9 cellular contexts compared by ENCODE assay signal in the genomic region with DNA sequence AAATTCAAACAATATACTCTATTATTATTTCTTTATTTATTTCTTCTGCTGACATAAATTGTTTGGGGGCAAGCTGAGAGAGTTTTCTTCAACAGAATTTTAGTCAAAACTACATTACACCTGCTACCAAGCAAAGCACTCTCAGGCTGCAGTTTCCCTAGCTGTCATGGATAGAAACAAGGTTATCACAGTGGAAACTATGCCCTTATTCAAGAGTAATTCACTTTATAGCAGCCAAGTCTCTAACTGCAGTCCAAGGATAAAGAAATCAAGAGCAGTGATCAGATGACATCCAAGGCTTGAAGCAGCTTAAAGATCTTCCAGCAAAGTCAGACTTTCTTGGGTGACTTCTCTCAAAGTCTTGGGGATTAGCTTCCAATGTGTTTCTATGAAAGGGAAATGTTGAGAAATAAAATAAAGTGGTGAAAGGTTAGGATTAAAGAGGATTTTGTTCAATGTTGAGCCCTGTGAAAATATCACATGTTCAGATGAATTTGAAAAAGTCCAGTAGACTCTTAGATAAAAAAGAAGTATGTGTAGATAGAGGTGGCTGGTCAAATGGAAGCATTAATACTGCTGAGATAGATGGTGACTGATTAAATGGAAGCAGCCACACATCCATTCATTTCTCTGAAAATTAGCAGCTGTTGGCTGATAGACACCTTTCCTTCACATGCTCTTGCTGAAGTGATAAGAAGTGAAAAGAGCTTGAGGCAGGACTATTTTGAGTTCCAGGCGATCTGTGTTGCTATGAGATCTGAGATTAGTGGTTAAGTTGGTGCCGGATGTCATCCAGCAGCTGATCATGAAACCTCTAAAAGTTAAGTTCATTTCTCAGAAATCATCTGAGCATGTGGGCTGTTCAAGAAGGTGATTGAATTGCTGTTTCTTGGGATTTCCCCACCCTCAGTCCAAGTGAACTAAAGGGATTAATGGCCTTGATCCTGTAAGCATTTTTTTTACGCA.
A peak's percentile ranks its signal among the peaks of the same experiment; 100 is the strongest.
DNase-seq lines count a peak whose midpoint lies in the region; ATAC-seq and TF ChIP-seq lines count a peak whose summit lies in the region.
"Had no signal": no experiment of that assay in that cellular context is flagged by ENCODE, and none has a peak within 500 bp of the region (broad histone marks: within the 10 kb centered on the region; RNA-seq: fewer than 3 reads in every experiment).

No MANE protein-coding gene starts in this region.

- H2AFZ ChIP-seq in Loucy (ENCODE audit: low read length) = no peak overlapping the region

- DNase-seq in GM06990 (ENCODE audit: extremely low read depth, insufficient read length) (peak; percentile 88), sigmoid colon (no peak), ACHN (no peak), foreskin keratinocyte (no peak)
- DNase-seq in activated naive CD4-positive, alpha-beta T cell treated with anti-CD3 and anti-CD28 coated beads, Interleukin-2, amount 50 U/mL, for 72 hours (ENCODE audit: low spot score in 2 of 2) = peak in 1 of 2 donors; percentile 49
- DNase-seq in stimulated activated CD4-positive, alpha-beta T cell treated with anti-CD3 and anti-CD28 coated beads, TNF-alpha, amount 100 ng/mL, for 24 hours (ENCODE audit: low read depth in 3 of 3) = peak in 2 of 3 experiments; percentile 41 to 52

- H4K20me1 ChIP-seq in Loucy (ENCODE audit: insufficient read depth, low read length, poor library complexity, severe bottlenecking) = no peaks in the 10 kb centered on the region

- no peak for TF ChIP-seq CTCF in GM06990 (IDR thresholded peaks at IDR 0.05; ENCODE audit: insufficient read depth, low read length, poor library complexity, severe bottlenecking)
- no peak for TF ChIP-seq CTCF in Loucy (conservative IDR thresholded peaks at IDR 0.05; ENCODE audit: low read length)
- no peak for TF ChIP-seq CTCF in sigmoid colon (IDR thresholded peaks at IDR 0.05)
- no peak for TF ChIP-seq CTCF in foreskin keratinocyte (conservative IDR thresholded peaks at IDR 0.05)

- H3K27me3 ChIP-seq in GM06990 (replicated peaks; ENCODE audit: control insufficient read depth, insufficient read depth, low read length) (no peaks in the 10 kb centered on the region), Loucy (ENCODE audit: insufficient read depth, low read length, poor library complexity, severe bottlenecking) (no peaks in the 10 kb centered on the region), sigmoid colon (no peaks in the 10 kb centered on the region), foreskin keratinocyte (no peaks in the 10 kb centered on the region)

- peaks cover 42% of the 10 kb centered on the region for H3K4me1 ChIP-seq in Loucy (ENCODE audit: insufficient read depth, low read length, poor library complexity, severe bottlenecking)
- no peaks in the 10 kb centered on the region for H3K4me1 ChIP-seq in sigmoid colon
- H3K4me1 ChIP-seq in foreskin keratinocyte = no peaks in the 10 kb centered on the region

- in situ Hi-C loops in ACHN (cut with HindIII; ENCODE audit: low pct_ligation_motif_present, low pct_unique_long_range_greater_than_20kb, low sequenced_read_pairs) = no loop called here

- H3K79me2 ChIP-seq in Loucy (ENCODE audit: insufficient read depth, low read length) = no peaks in the 10 kb centered on the region

- no peaks in the 10 kb centered on the region for H3F3A ChIP-seq in Loucy (ENCODE audit: low read depth)

- no peaks in the 10 kb centered on the region for H3K9me2 ChIP-seq in Loucy (replicated peaks; ENCODE audit: low read depth, low read length)

- H3K9me3 Mint-ChIP-seq in activated naive CD4-positive, alpha-beta T cell treated with anti-CD3 and anti-CD28 coated beads, Interleukin-2, amount 50 U/mL, for 72 hours = peaks cover 0 to 3% of the 10 kb centered on the region in 2 donors

- no peaks in the 10 kb centered on the region; the same call in 1 of the 2 replicates for H3K9me3 ChIP-seq in Loucy (ENCODE audit: insufficient read depth, low read depth, low read length)
- H3K9me3 ChIP-seq in sigmoid colon = peaks cover 0 to 4% (median 0%) of the 10 kb centered on the region in 4 donors

- H3K27ac Mint-ChIP-seq in activated naive CD4-positive, alpha-beta T cell treated with anti-CD3 and anti-CD28 coated beads, Interleukin-2, amount 50 U/mL, for 72 hours = peak overlapping the region; percentile 96
- H3K27ac Mint-ChIP-seq: dendritic cell treated with granulocyte-macrophage colony-stimulating factor and Interleukin-4, amounts not matched to agents 40 ng/mL and 50 ng/mL, for 4 days had no signal

- peaks cover 9 to 10% of the 10 kb centered on the region in 2 donors for H3K36me3 Mint-ChIP-seq in activated naive CD4-positive, alpha-beta T cell treated with anti-CD3 and anti-CD28 coated beads, Interleukin-2, amount 50 U/mL, for 72 hours

- intact Hi-C loops in sigmoid colon (cut with DNase I) = no loop called here

- no peak overlapping the region for H3K27ac ChIP-seq in sigmoid colon
- H3K27ac ChIP-seq in foreskin keratinocyte = no peak overlapping the region

- TF ChIP-seq POLR2A in sigmoid colon (IDR thresholded peaks at IDR 0.05) = no peak

- TF ChIP-seq EP300 in sigmoid colon (IDR thresholded peaks at IDR 0.05) = no peak

- H3K4me3 ChIP-seq in GM06990 (replicated peaks; ENCODE audit: low read depth, low read length) (no peak overlapping the region), Loucy (ENCODE audit: low read length, poor library complexity, severe bottlenecking) (peak overlapping the region; percentile 28), sigmoid colon (no peak overlapping the region)

- H3K4me2 ChIP-seq in Loucy (ENCODE audit: low read depth, low read length, poor library complexity, severe bottlenecking) = peak overlapping the region; percentile 57

- peak overlapping the region; percentile 25 for H3K9ac ChIP-seq in Loucy (ENCODE audit: low read depth, low read length, poor library complexity, severe bottlenecking)

- WGBS in sigmoid colon, 2 donors = 52 to 79% methylated on average over 3 of the region's 3 CpGs

- H3K36me3 ChIP-seq in GM06990 (ENCODE audit: control insufficient read depth, insufficient read depth, low read length) = no peaks in the 10 kb centered on the region
- no peaks in the 10 kb centered on the region for H3K36me3 ChIP-seq in Loucy (ENCODE audit: insufficient read depth, low read length)
- no peaks in the 10 kb centered on the region for H3K36me3 ChIP-seq in sigmoid colon

- ATAC-seq in GM21526 (IDR thresholded peaks at IDR 0.05; ENCODE audit: low FRiP score, unreplicated experiment) = peak; percentile 83
- ATAC-seq in activated naive CD4-positive, alpha-beta T cell treated with anti-CD3 and anti-CD28 coated beads, Interleukin-2, amount 50 U/mL, for 72 hours = peak; percentile 80 to 83
- no peak for ATAC-seq in foreskin keratinocyte

Comparison
In these comparisons a context has a peak if more than half of its experiments do, and no peak if none do; other contexts are left out.
1. DNase-seq: peak in GM06990 (single experiment) and stimulated activated CD4-positive, alpha-beta T cell treated with anti-CD3 and anti-CD28 coated beads, TNF-alpha, amount 100 ng/mL, for 24 hours (2 of 3); none in sigmoid colon (single experiment), ACHN (single experiment) and foreskin keratinocyte (0 of 2).